ENCODE assay signal across 8 cellular contexts in the genomic region with DNA sequence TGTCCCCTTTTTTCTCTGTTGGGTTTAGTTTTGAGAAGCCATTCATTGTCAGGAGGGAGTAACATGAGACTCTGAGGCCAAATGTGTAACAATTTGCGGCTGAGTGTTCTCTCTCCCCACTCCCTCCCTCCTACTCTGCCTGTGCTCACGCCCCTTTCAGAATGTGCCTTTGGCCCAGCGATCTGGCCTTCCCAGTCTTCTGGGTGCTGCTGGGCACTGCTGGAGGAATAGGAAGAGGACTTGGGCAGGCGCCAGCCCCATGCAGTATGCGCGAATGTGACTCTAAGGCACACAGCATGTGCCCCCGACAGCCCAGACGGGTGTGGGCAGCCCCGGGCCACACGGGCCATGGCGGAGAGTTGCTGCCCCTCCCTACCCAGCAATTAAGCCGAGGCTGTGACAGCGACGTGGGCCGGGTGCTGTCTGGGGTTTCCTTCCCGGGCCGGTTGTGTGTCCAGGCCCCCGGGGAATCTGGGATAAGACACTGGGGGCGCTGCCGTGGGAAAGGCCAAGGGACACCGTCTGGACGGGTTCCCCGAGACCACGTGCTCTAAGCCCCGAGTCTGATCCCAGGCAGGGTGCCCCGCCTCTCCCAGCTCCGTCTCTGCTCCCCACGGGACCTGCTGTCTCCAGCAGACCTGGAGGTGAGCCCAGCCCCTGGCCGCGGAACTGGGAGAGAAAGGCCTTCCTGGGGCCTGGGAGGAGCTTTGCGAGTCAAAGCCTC.
DNase-seq lines count a peak whose midpoint lies in the region; ATAC-seq and TF ChIP-seq lines count a peak whose summit lies in the region.

No MANE protein-coding gene starts in this region.

- peak overlapping the region; percentile 56 for H3K9ac ChIP-seq in mucosa of stomach (ENCODE audit: low read length)

- H3K36me3 ChIP-seq in esophagus squamous epithelium (no peaks in the 10 kb centered on the region), mucosa of stomach (ENCODE audit: control insufficient read depth, insufficient read depth, low read length) (no peaks in the 10 kb centered on the region)

- intact Hi-C loops in esophagus squamous epithelium (cut with DNase I) = no loop called here

- ATAC-seq in GM19372 (IDR thresholded peaks at IDR 0.05; ENCODE audit: low read depth, unreplicated experiment) = peak; percentile 32

- H3K4me3 ChIP-seq in esophagus squamous epithelium (peak overlapping the region; percentile 13 to 49 (median 40)), mucosa of stomach (ENCODE audit: low read length) (no peak overlapping the region)

- no peak for TF ChIP-seq CTCF in esophagus squamous epithelium (IDR thresholded peaks at IDR 0.05)

- H3K4me1 ChIP-seq in esophagus squamous epithelium (peaks cover 0 to 15% (median 0%) of the 10 kb centered on the region in 3 donors), mucosa of stomach (ENCODE audit: control insufficient read depth, insufficient read depth, low read length) (peaks cover 8% of the 10 kb centered on the region)

- peaks cover 0 to 24% (median 0%) of the 10 kb centered on the region in 4 donors for H3K27me3 ChIP-seq in esophagus squamous epithelium
- H3K27me3 ChIP-seq in mucosa of stomach (ENCODE audit: control insufficient read depth, insufficient read depth, low read length) = no peaks in the 10 kb centered on the region

- peak overlapping the region; percentile 52 to 80 (median 76) for H3K27ac ChIP-seq in esophagus squamous epithelium

- 25 to 27% methylated on average over 5 to 10 of the region's 31 CpGs for WGBS in esophagus squamous epithelium, 2 donors

- H3K9me3 ChIP-seq in esophagus squamous epithelium = peaks cover 0 to 3% (median 0%) of the 10 kb centered on the region in 3 donors
- H3K9me3 ChIP-seq in mucosa of stomach (ENCODE audit: control insufficient read depth, low read length) = no peaks in the 10 kb centered on the region

- no peak for TF ChIP-seq POLR2A in esophagus squamous epithelium (IDR thresholded peaks at IDR 0.05)

- peak; percentile 3 for DNase-seq in NCI-H526 treated with DMSO at 0.1 percent for 48 hours (lab: John Stamatoyannopoulos, UW)
- no peak for DNase-seq in esophagus squamous epithelium (lab: John Stamatoyannopoulos, UW)
- DNase-seq in NCI-H82 treated with DMSO at 0.1 percent for 48 hours (lab: John Stamatoyannopoulos, UW; ENCODE audit: unreplicated experiment) = no peak
- DNase-seq in RKO (ENCODE audit: low spot score) = no peak
- no peak for DNase-seq in activated gamma-delta T cell (lab: John Stamatoyannopoulos, UW)
- no peak for DNase-seq in cortex of kidney (lab: John Stamatoyannopoulos, UW)
